1 cellular context compared by ENCODE assay signal in the genomic region with DNA sequence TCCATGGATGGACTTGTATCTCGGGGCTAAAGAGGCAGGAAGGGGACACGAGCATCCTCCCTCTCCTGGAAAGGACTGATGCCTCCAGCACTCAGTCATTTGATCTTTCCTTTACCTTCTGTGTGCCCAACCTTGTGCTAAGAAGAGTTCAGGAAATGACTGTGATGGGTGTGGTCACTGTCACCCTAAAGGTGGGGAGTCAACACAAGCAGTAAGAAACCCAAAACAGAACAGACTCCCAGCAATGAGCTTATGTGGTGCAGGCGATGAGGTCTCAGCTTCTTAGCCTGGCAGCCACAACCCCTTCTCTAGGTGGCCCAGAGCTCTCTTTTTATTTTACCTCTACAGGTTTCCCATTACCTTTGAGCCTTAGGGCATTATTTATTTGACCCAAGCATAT.
A peak's percentile ranks its signal among the peaks of the same experiment; 100 is the strongest.
TF ChIP-seq lines count a peak whose summit lies in the region.

No MANE protein-coding gene starts in this region.

TF ChIP-seq in HEK293, 187 proteins besides CTCF, POLR2A, EP300 and RAD21:
- TF ChIP-seq, protein P1, sequence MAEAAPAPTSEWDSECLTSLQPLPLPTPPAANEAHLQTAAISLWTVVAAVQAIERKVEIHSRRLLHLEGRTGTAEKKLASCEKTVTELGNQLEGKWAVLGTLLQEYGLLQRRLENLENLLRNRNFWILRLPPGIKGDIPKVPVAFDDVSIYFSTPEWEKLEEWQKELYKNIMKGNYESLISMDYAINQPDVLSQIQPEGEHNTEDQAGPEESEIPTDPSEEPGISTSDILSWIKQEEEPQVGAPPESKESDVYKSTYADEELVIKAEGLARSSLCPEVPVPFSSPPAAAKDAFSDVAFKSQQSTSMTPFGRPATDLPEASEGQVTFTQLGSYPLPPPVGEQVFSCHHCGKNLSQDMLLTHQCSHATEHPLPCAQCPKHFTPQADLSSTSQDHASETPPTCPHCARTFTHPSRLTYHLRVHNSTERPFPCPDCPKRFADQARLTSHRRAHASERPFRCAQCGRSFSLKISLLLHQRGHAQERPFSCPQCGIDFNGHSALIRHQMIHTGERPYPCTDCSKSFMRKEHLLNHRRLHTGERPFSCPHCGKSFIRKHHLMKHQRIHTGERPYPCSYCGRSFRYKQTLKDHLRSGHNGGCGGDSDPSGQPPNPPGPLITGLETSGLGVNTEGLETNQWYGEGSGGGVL (tag by site-specific recombination; IDR thresholded peaks at IDR 0.05): no peak
- TF ChIP-seq KLF1 (tag by site-specific recombination; IDR thresholded peaks at IDR 0.05) (peak; percentile 47), ZNF157 (tag by site-specific recombination; IDR thresholded peaks at IDR 0.05) (no peak), ZSCAN23 (tag by site-specific recombination; IDR thresholded peaks at IDR 0.05) (no peak), ZNF266 (tag by site-specific recombination; IDR thresholded peaks at IDR 0.05; ENCODE audit: low read depth) (no peak)
- TF ChIP-seq, protein P2, sequence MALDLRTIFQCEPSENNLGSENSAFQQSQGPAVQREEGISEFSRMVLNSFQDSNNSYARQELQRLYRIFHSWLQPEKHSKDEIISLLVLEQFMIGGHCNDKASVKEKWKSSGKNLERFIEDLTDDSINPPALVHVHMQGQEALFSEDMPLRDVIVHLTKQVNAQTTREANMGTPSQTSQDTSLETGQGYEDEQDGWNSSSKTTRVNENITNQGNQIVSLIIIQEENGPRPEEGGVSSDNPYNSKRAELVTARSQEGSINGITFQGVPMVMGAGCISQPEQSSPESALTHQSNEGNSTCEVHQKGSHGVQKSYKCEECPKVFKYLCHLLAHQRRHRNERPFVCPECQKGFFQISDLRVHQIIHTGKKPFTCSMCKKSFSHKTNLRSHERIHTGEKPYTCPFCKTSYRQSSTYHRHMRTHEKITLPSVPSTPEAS (tag by site-specific recombination; IDR thresholded peaks at IDR 0.05): peak; percentile 88
- TF ChIP-seq, protein P3, sequence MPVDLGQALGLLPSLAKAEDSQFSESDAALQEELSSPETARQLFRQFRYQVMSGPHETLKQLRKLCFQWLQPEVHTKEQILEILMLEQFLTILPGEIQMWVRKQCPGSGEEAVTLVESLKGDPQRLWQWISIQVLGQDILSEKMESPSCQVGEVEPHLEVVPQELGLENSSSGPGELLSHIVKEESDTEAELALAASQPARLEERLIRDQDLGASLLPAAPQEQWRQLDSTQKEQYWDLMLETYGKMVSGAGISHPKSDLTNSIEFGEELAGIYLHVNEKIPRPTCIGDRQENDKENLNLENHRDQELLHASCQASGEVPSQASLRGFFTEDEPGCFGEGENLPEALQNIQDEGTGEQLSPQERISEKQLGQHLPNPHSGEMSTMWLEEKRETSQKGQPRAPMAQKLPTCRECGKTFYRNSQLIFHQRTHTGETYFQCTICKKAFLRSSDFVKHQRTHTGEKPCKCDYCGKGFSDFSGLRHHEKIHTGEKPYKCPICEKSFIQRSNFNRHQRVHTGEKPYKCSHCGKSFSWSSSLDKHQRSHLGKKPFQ (tag by site-specific recombination; IDR thresholded peaks at IDR 0.05): no peak
